8 cellular contexts compared by ENCODE assay signal in the genomic region with DNA sequence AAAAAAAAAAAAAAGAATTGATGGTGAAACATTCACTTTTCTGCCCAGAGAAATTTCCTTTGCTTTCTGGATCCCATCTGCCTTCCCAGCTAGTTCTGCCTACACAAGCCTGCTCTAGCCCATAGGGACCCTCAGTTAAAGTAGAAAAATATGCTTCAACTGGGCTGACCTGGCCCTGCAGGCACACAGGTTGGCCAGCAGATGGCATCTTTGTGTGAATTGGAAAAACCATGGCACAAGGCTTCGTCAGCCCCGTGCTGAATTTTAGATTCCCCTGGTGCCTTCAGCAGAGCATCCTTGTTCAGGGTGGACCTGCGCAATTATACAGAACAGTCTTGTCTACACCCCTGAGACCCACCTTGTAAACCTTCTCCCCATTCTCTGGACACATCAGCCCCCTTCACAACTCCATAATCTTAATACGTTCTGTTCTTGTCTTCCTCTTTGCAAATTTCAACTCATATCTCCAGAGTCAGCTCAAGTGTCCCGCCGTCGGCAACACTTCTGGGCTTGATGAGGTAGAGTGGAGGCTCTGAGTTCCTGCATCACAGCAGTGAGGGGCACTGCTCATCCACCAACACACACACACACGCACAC.
DNase-seq lines count a peak whose midpoint lies in the region; ATAC-seq and TF ChIP-seq lines count a peak whose summit lies in the region.

No MANE protein-coding gene starts in this region.

- no peaks in the 10 kb centered on the region for H4K20me1 ChIP-seq in smooth muscle cell (ENCODE audit: low read depth)

- intact Hi-C loops in Panc1 (cut with micrococcal nuclease; ENCODE audit: unreplicated experiment) = no loop called here
- intact Hi-C loops in Right ventricle myocardium superior (cut with DNase I) = no loop called here

- peak; percentile 91 for ATAC-seq in HG03175 (IDR thresholded peaks at IDR 0.05; ENCODE audit: unreplicated experiment)
- peak; percentile 86; the same call in 1 of the 2 replicates for ATAC-seq in Panc1
- ATAC-seq in Right ventricle myocardium superior (ENCODE audit: poor library complexity) = peak; percentile 62

- H3F3A ChIP-seq in smooth muscle cell (ENCODE audit: low read depth) = no peaks in the 10 kb centered on the region

- H3K4me1 ChIP-seq in Panc1 (ENCODE audit: control insufficient read depth, insufficient read depth, low read length) (no peaks in the 10 kb centered on the region), smooth muscle cell (ENCODE audit: low read depth) (no peaks in the 10 kb centered on the region)

- no peaks in the 10 kb centered on the region for H3K79me2 ChIP-seq in smooth muscle cell (ENCODE audit: low read depth)

- POLR2A ChIA-PET in Panc1 (lab: Charles Lee) = interaction anchor here (0.6 kb wide), 1 partner anchor 48 kb away, joined by 3 read pairs; no protein-coding TSS in a partner anchor

- no peaks in the 10 kb centered on the region for H3K36me3 ChIP-seq in Panc1 (ENCODE audit: control insufficient read depth, insufficient read depth, low read length)
- no peaks in the 10 kb centered on the region for H3K36me3 ChIP-seq in smooth muscle cell (ENCODE audit: low read depth)

- in situ Hi-C loops in Panc1 (cut with HindIII; ENCODE audit: low pct_unique_long_range_greater_than_20kb, low sequenced_read_pairs) = no loop called here

- DNase-seq in D341Med (ENCODE audit: low spot score) (peak; percentile 75), GM19238 (ENCODE audit: insufficient read length, low spot score) (peak; percentile 40), Panc1 (ENCODE audit: low read depth, low spot score) (peak; percentile 53), Right ventricle myocardium superior (peak; percentile 41), smooth muscle cell (lab: John Stamatoyannopoulos, UW; ENCODE audit: unreplicated experiment) (no peak), GF-D8 (lab: John Stamatoyannopoulos, UW) (no peak)
- DNase-seq in activated gamma-delta T cell treated with anti-CD3 and anti-CD28 coated beads, Interleukin-2, amount 50 U/mL, for 16 hours (ENCODE audit: low read depth) = peak; percentile 33

- H3K27me3 ChIP-seq in Panc1 (ENCODE audit: control insufficient read depth, insufficient read depth, low read length) = no peaks in the 10 kb centered on the region
- H3K27me3 ChIP-seq in smooth muscle cell (ENCODE audit: low read depth) = peaks cover 14% of the 10 kb centered on the region

- no peak overlapping the region for H3K4me3 ChIP-seq in Panc1 (ENCODE audit: low read depth in 2 of 2, low read length in 2 of 2)
- no peak overlapping the region for H3K4me3 ChIP-seq in smooth muscle cell

- no peak overlapping the region for H2AFZ ChIP-seq in smooth muscle cell (ENCODE audit: low read depth)

- BruUV-seq in Panc1 (replicated peaks; lab: Mats Ljungman, UMichigan) = no TSS peak

- 60% methylated on average over 8 of the region's 8 CpGs for WGBS in smooth muscle cell (ENCODE audit: low lambda C conversion rate)

- no peak overlapping the region for H3K4me2 ChIP-seq in smooth muscle cell

- TF ChIP-seq CTCF in Panc1 (IDR thresholded peaks at IDR 0.05) (peak; percentile 89), smooth muscle cell (IDR thresholded peaks at IDR 0.05; ENCODE audit: borderline replicate concordance, insufficient read depth, poor library complexity, severe bottlenecking) (peak; percentile 80)

- H3K27ac ChIP-seq in Panc1 (ENCODE audit: low read length) (no peak overlapping the region), smooth muscle cell (ENCODE audit: low read depth) (no peak overlapping the region)

- no peaks in the 10 kb centered on the region for H3K9me3 ChIP-seq in Panc1 (ENCODE audit: control insufficient read depth, insufficient read depth, low read depth, low read length)
- no peaks in the 10 kb centered on the region for H3K9me3 ChIP-seq in smooth muscle cell (replicated peaks; ENCODE audit: low read depth)

- CTCF ChIA-PET in Panc1 (lab: Charles Lee) = no interaction called here

- H3K9ac ChIP-seq in smooth muscle cell (ENCODE audit: low read depth) = no peak overlapping the region

Comparison
In these comparisons a context has a peak if more than half of its experiments do, and no peak if none do; other contexts are left out.
1. DNase-seq: peak in D341Med (single experiment), GM19238 (single experiment), Panc1 (single experiment), activated gamma-delta T cell treated with anti-CD3 and anti-CD28 coated beads, Interleukin-2, amount 50 U/mL, for 16 hours (single experiment) and Right ventricle myocardium superior (single experiment); none in smooth muscle cell (single experiment) and GF-D8 (single experiment).
2. Peak in every context shown above with its lines, with median percentiles within 50 percentile points of each other: ATAC-seq.